In genomic region chr2:182047544-182047943, GRCh38 we compare ENCODE assay signal across 1 cellular context.
TF ChIP-seq lines count a peak whose summit lies in the region.

No MANE protein-coding gene starts in this region.

TF ChIP-seq in SK-N-SH, 30 proteins besides CTCF, POLR2A, EP300 and RAD21 (continued from another document):
- no peak for TF ChIP-seq REST (IDR thresholded peaks at IDR 0.05; ENCODE audit: low read depth, low read length)
- TF ChIP-seq ELF1 (IDR thresholded peaks at IDR 0.05), result no peak
- no peak for TF ChIP-seq YY1 (IDR thresholded peaks at IDR 0.05; ENCODE audit: low read depth)
- TF ChIP-seq TAF1 (IDR thresholded peaks at IDR 0.05; ENCODE audit: borderline replicate concordance, low read depth, low read length), result no peak
- no peak for TF ChIP-seq GATA2 (CRISPR knock-in tag; IDR thresholded peaks at IDR 0.05)
- TF ChIP-seq SMC3 (IDR thresholded peaks at IDR 0.05; ENCODE audit: low read depth, low read length), result no peak
- no peak for TF ChIP-seq FOXJ3 (CRISPR knock-in tag; IDR thresholded peaks at IDR 0.05)
- no peak for TF ChIP-seq RCOR1 (IDR thresholded peaks at IDR 0.05; ENCODE audit: low read length)
- TF ChIP-seq, protein P1, sequence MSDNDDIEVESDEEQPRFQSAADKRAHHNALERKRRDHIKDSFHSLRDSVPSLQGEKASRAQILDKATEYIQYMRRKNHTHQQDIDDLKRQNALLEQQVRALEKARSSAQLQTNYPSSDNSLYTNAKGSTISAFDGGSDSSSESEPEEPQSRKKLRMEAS (IDR thresholded peaks at IDR 0.05; ENCODE audit: low read depth), result no peak
- TF ChIP-seq JUND (IDR thresholded peaks at IDR 0.05), result no peak; the same call in 1 of the 2 replicates
- TF ChIP-seq GABPA (IDR thresholded peaks at IDR 0.05; ENCODE audit: low read depth), result no peak
- TF ChIP-seq MEF2A (IDR thresholded peaks at IDR 0.05; ENCODE audit: borderline replicate concordance, low read depth), result no peak
- peak; percentile 43; the same call in 1 of the 2 replicates for TF ChIP-seq NFIC (IDR thresholded peaks at IDR 0.05; ENCODE audit: borderline replicate concordance)
- no peak for TF ChIP-seq RFX5 (IDR thresholded peaks at IDR 0.05; ENCODE audit: low read length)
- no peak for TF ChIP-seq ZBTB33 (IDR thresholded peaks at IDR 0.05; ENCODE audit: borderline replicate concordance, low read depth)
- peak; percentile 74 for TF ChIP-seq PBX3 (IDR thresholded peaks at IDR 0.05)
- TF ChIP-seq, protein P2, sequence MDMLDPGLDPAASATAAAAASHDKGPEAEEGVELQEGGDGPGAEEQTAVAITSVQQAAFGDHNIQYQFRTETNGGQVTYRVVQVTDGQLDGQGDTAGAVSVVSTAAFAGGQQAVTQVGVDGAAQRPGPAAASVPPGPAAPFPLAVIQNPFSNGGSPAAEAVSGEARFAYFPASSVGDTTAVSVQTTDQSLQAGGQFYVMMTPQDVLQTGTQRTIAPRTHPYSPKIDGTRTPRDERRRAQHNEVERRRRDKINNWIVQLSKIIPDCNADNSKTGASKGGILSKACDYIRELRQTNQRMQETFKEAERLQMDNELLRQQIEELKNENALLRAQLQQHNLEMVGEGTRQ (IDR thresholded peaks at IDR 0.05; ENCODE audit: borderline replicate concordance, low read depth, low read length), result no peak
- peak; percentile 34; the same call in 1 of the 2 replicates for TF ChIP-seq TEAD4 (IDR thresholded peaks at IDR 0.05; ENCODE audit: borderline replicate concordance, insufficient read depth)
- TF ChIP-seq EZH2phosphoT487 (IDR thresholded peaks at IDR 0.05; ENCODE audit: borderline replicate concordance, low read depth), result no peak
- TF ChIP-seq RXRA (IDR thresholded peaks at IDR 0.05; ENCODE audit: borderline replicate concordance, low read depth), result no peak
